28 cellular contexts compared by ENCODE assay signal in genomic region chr2:168171069-168171762, GRCh38.
"Had no signal": no experiment of that assay in that cellular context is flagged by ENCODE, and none has a peak within 500 bp of the region (broad histone marks: within the 10 kb centered on the region; RNA-seq: fewer than 3 reads in every experiment).

No MANE protein-coding gene starts in this region.

- FAIRE-seq: colon, endothelial cell of umbilical vein, frontal cortex had no signal

- H3K9me3 Mint-ChIP-seq: activated T-cell treated with anti-CD3 and anti-CD28 coated beads, Interleukin-2, amount 50 U/mL, for 4 hours; activated T-helper 2 cell treated with anti-CD3 and anti-CD28 coated beads, Interferon-gamma antibody, Interleukin-2, Interleukin-4, amounts not matched to agents 10 μg/mL and 5 μg/mL and 100 μg/mL, durations not matched to agents 14 hours and 24 hours and 36 hours; central memory CD8-positive, alpha-beta T cell; effector memory CD8-positive, alpha-beta T cell; immature natural killer cell; naive thymus-derived CD8-positive, alpha-beta T cell; WTC11 had no signal

- H3K4me3 ChIP-seq: adrenal gland, dorsolateral prefrontal cortex, esophagus muscularis mucosa, hepatocyte, lower lobe of right lung, ovary, psoas muscle, right atrium auricular region, thyroid gland had no signal

- H3K4me2 ChIP-seq: hepatocyte had no signal

- H3K36me3 ChIP-seq: adrenal gland, esophagus muscularis mucosa, lower lobe of right lung, ovary, right atrium auricular region, thyroid gland had no signal

- ATAC-seq: activated T-cell treated with anti-CD3 and anti-CD28 coated beads, Interleukin-2, amount 50 U/mL, for 4 hours; effector memory CD8-positive, alpha-beta T cell; left lobe of liver; naive thymus-derived CD8-positive, alpha-beta T cell; psoas muscle; stimulated activated naive CD8-positive, alpha-beta T cell treated with anti-CD3 and anti-CD28 coated beads, Interleukin-15, Interleukin-2, amounts not matched to agents 100 U/mL and 50 U/mL, for 24 hours; WTC11 had no signal

- H3K36me3 Mint-ChIP-seq: WTC11 had no signal

- H3K27ac Mint-ChIP-seq: activated naive CD8-positive, alpha-beta T cell; activated T-helper 2 cell treated with anti-CD3 and anti-CD28 coated beads, Interferon-gamma antibody, Interleukin-2, Interleukin-4, amounts not matched to agents 10 μg/mL and 5 μg/mL and 100 μg/mL, durations not matched to agents 14 hours and 24 hours and 36 hours had no signal

- DNase-seq: activated CD8-positive, alpha-beta memory T cell treated with anti-CD3 and anti-CD28 coated beads, Interleukin-2, amount 50 U/mL, for 48 hours; activated naive CD4-positive, alpha-beta T cell; activated T-cell treated with anti-CD3 and anti-CD28 coated beads, Interleukin-2, amount 50 U/mL, for 4 hours; adrenal gland; effector memory CD8-positive, alpha-beta T cell; glutamatergic neuron; immature natural killer cell; lower lobe of right lung; naive thymus-derived CD8-positive, alpha-beta T cell; ovary; psoas muscle; stimulated activated CD4-positive, alpha-beta T cell treated with anti-CD3 and anti-CD28 coated beads, Interleukin-12 subunit alpha, Interleukin-12 subunit beta, amount 100 ng/mL, for 4 hours; stimulated activated CD4-positive, alpha-beta T cell treated with anti-CD3 and anti-CD28 coated beads, Interleukin-4, amount 100 ng/mL, for 4 hours; stimulated activated naive CD8-positive, alpha-beta T cell treated with anti-CD3 and anti-CD28 coated beads, Interleukin-15, Interleukin-2, amounts not matched to agents 100 U/mL and 50 U/mL, for 24 hours; T-helper 9 cell; thyroid gland had no signal

- H3K27me3 Mint-ChIP-seq: activated naive CD8-positive, alpha-beta T cell; central memory CD8-positive, alpha-beta T cell; effector memory CD8-positive, alpha-beta T cell; naive thymus-derived CD8-positive, alpha-beta T cell had no signal

- H3K4me3 Mint-ChIP-seq: activated naive CD8-positive, alpha-beta T cell; activated T-cell treated with anti-CD3 and anti-CD28 coated beads, Interleukin-2, amount 50 U/mL, for 4 hours; central memory CD8-positive, alpha-beta T cell; effector memory CD8-positive, alpha-beta T cell; immature natural killer cell; naive thymus-derived CD8-positive, alpha-beta T cell; WTC11 had no signal

- H3K4me1 ChIP-seq: lower lobe of right lung, psoas muscle, thyroid gland had no signal

- H3K27me3 ChIP-seq: adrenal gland, dorsolateral prefrontal cortex, esophagus muscularis mucosa, hepatocyte, ovary, right atrium auricular region, thyroid gland had no signal

- H2AFZ ChIP-seq: hepatocyte had no signal

- H3K27ac ChIP-seq: adrenal gland, esophagus muscularis mucosa, hepatocyte, lower lobe of right lung, ovary, psoas muscle, right atrium auricular region, thyroid gland had no signal

- H3K9me3 ChIP-seq: adrenal gland, esophagus muscularis mucosa, lower lobe of right lung, ovary, psoas muscle, right atrium auricular region, thyroid gland had no signal
